24 cellular contexts compared by ENCODE assay signal in genomic region chr6:158744986-158745430, GRCh38.
DNase-seq lines count a peak whose midpoint lies in the region; ATAC-seq and TF ChIP-seq lines count a peak whose summit lies in the region.
"Had no signal": no experiment of that assay in that cellular context is flagged by ENCODE, and none has a peak within 500 bp of the region (broad histone marks: within the 10 kb centered on the region; RNA-seq: fewer than 3 reads in every experiment).

No MANE protein-coding gene starts in this region.

- intact Hi-C loops in left ventricle myocardium superior (cut with micrococcal nuclease): no loop called here
- intact Hi-C loops in posterior vena cava (cut with DNase I): no loop called here

- no peak for TF ChIP-seq CTCF in brain (conservative IDR thresholded peaks at IDR 0.05)

- no peaks in the 10 kb centered on the region for H3K27me3 Mint-ChIP-seq in brain
- H3K27me3 Mint-ChIP-seq in natural killer cell treated with Interleukin-12 subunit alpha and Interleukin-12 subunit beta and Interleukin-15 and Interleukin-18, amount 100 ng/mL, for 72 hours: no peaks in the 10 kb centered on the region
- H3K27me3 Mint-ChIP-seq: activated CD8-positive, alpha-beta T cell treated with anti-CD3 and anti-CD28 coated beads for 36 hours; CD4-positive, CD25-positive, alpha-beta regulatory T cell; naive thymus-derived CD4-positive, alpha-beta T cell; stimulated activated memory B cell treated with anti-CD40 and anti-IgM and Interleukin-4, amounts not matched to agents 10 μg/mL and 1 μg/mL and 100 μg/mL, for 72 hours had no signal

- H3K4me3 Mint-ChIP-seq in brain: peak overlapping the region in 2 of 5 experiments; percentile 8 to 17
- H3K4me3 Mint-ChIP-seq in natural killer cell treated with Interleukin-12 subunit alpha and Interleukin-12 subunit beta and Interleukin-15 and Interleukin-18, amount 100 ng/mL, for 72 hours: no peak overlapping the region
- H3K4me3 Mint-ChIP-seq: activated CD8-positive, alpha-beta T cell treated with anti-CD3 and anti-CD28 coated beads for 36 hours; CD4-positive, CD25-positive, alpha-beta regulatory T cell; naive thymus-derived CD4-positive, alpha-beta T cell; stimulated activated memory B cell treated with anti-CD40 and anti-IgM and Interleukin-4, amounts not matched to agents 10 μg/mL and 1 μg/mL and 100 μg/mL, for 72 hours had no signal

- peak overlapping the region in 3 of 5 experiments; percentile 4 to 81 (median 42) for H3K27ac Mint-ChIP-seq in brain
- H3K27ac Mint-ChIP-seq in natural killer cell treated with Interleukin-12 subunit alpha and Interleukin-12 subunit beta and Interleukin-15 and Interleukin-18, amount 100 ng/mL, for 72 hours: no peak overlapping the region
- H3K27ac Mint-ChIP-seq: activated CD8-positive, alpha-beta T cell treated with anti-CD3 and anti-CD28 coated beads for 36 hours; stimulated activated memory B cell treated with anti-CD40 and anti-IgM and Interleukin-4, amounts not matched to agents 10 μg/mL and 1 μg/mL and 100 μg/mL, for 72 hours had no signal

- peaks cover 44% of the 10 kb centered on the region for H3K4me1 Mint-ChIP-seq in brain
- peaks cover 8 to 12% of the 10 kb centered on the region in 2 donors for H3K4me1 Mint-ChIP-seq in natural killer cell treated with Interleukin-12 subunit alpha and Interleukin-12 subunit beta and Interleukin-15 and Interleukin-18, amount 100 ng/mL, for 72 hours (ENCODE audit: low read depth in 2 of 2)
- H3K4me1 Mint-ChIP-seq: stimulated activated memory B cell treated with anti-CD40 and anti-IgM and Interleukin-4, amounts not matched to agents 10 μg/mL and 1 μg/mL and 100 μg/mL, for 72 hours had no signal

- peaks cover 3 to 11% (median 9%) of the 10 kb centered on the region in 5 experiments for H3K9me3 Mint-ChIP-seq in brain
- no peaks in the 10 kb centered on the region for H3K9me3 Mint-ChIP-seq in natural killer cell treated with Interleukin-12 subunit alpha and Interleukin-12 subunit beta and Interleukin-15 and Interleukin-18, amount 100 ng/mL, for 72 hours
- H3K9me3 Mint-ChIP-seq: activated CD8-positive, alpha-beta T cell treated with anti-CD3 and anti-CD28 coated beads for 36 hours; stimulated activated memory B cell treated with anti-CD40 and anti-IgM and Interleukin-4, amounts not matched to agents 10 μg/mL and 1 μg/mL and 100 μg/mL, for 72 hours had no signal

- peak; percentile 63 for ATAC-seq in left ventricle myocardium superior
- no peak for ATAC-seq in HG02973 (IDR thresholded peaks at IDR 0.05; ENCODE audit: unreplicated experiment)
- ATAC-seq in natural killer cell treated with Interleukin-12 subunit alpha and Interleukin-12 subunit beta and Interleukin-15 and Interleukin-18, amount 100 ng/mL, for 72 hours: no peak
- ATAC-seq: activated CD4-positive, CD25-positive, alpha-beta regulatory T cell treated with anti-CD3 and anti-CD28 coated beads, Interleukin-2, amount 50 U/mL, for 24 hours; activated CD8-positive, alpha-beta T cell treated with anti-CD3 and anti-CD28 coated beads for 36 hours; naive thymus-derived CD4-positive, alpha-beta T cell; psoas muscle; stimulated activated memory B cell treated with anti-CD40 and anti-IgM and Interleukin-4, amounts not matched to agents 10 μg/mL and 1 μg/mL and 100 μg/mL, for 72 hours had no signal

- H3K36me3 Mint-ChIP-seq in brain: peaks cover 25% of the 10 kb centered on the region
- peaks cover 37% of the 10 kb centered on the region for H3K36me3 Mint-ChIP-seq in natural killer cell treated with Interleukin-12 subunit alpha and Interleukin-12 subunit beta and Interleukin-15 and Interleukin-18, amount 100 ng/mL, for 72 hours

- DNase-seq in ACHN (peak; percentile 40), NCI-H2171 (lab: John Stamatoyannopoulos, UW) (peak; percentile 18), left ventricle myocardium superior (no peak), posterior vena cava (ENCODE audit: low spot score) (no peak), hepatic stellate cell (ENCODE audit: low spot score) (no peak)
- DNase-seq in natural killer cell treated with Interleukin-12 subunit alpha and Interleukin-12 subunit beta and Interleukin-15 and Interleukin-18, amount 100 ng/mL, for 72 hours (ENCODE audit: low spot score): no peak
- DNase-seq: activated CD8-positive, alpha-beta T cell treated with anti-CD3 and anti-CD28 coated beads for 36 hours; activated gamma-delta T cell treated with Interleukin-2 at 50 U/mL for 16 hours; activated T-cell treated with anti-CD3 and anti-CD28 coated beads for 4 hours; amniotic stem cell; caudate nucleus; CD4-positive, CD25-positive, alpha-beta regulatory T cell; mesendoderm; MG63; naive thymus-derived CD4-positive, alpha-beta T cell; NCI-H1417; NCI-H2107; psoas muscle; stimulated activated CD4-positive, alpha-beta T cell treated with anti-CD3 and anti-CD28 coated beads, Interleukin-2, amount 100 ng/mL, for 24 hours; SW 1271 had no signal

- in situ Hi-C loops in ACHN (cut with HindIII; ENCODE audit: low pct_ligation_motif_present, low pct_unique_long_range_greater_than_20kb, low sequenced_read_pairs): no loop called here

Comparison
In these comparisons a context has a peak if more than half of its experiments do, and no peak if none do; other contexts are left out.
1. DNase-seq: peak in ACHN (single experiment) and NCI-H2171 (single experiment); none in left ventricle myocardium superior (single experiment), natural killer cell treated with Interleukin-12 subunit alpha and Interleukin-12 subunit beta and Interleukin-15 and Interleukin-18, amount 100 ng/mL, for 72 hours (single experiment), posterior vena cava (single experiment) and hepatic stellate cell (single experiment).
2. H3K27ac Mint-ChIP-seq: peak in brain (3 of 5); none in natural killer cell treated with Interleukin-12 subunit alpha and Interleukin-12 subunit beta and Interleukin-15 and Interleukin-18, amount 100 ng/mL, for 72 hours (0 of 2).